In genomic region chr21:38957575-38958340, GRCh38 we compare ENCODE assay signal across 14 cellular contexts.
DNase-seq lines count a peak whose midpoint lies in the region; ATAC-seq and TF ChIP-seq lines count a peak whose summit lies in the region.
"Had no signal": no experiment of that assay in that cellular context is flagged by ENCODE, and none has a peak within 500 bp of the region (broad histone marks: within the 10 kb centered on the region; RNA-seq: fewer than 3 reads in every experiment).

No MANE protein-coding gene starts in this region.

- H3K27me3 Mint-ChIP-seq in MCF 10A (ENCODE audit: insufficient read depth, unreplicated experiment): no peaks in the 10 kb centered on the region
- H3K27me3 Mint-ChIP-seq in stimulated activated naive B cell treated with anti-CD40 and anti-IgM and Interleukin-4, amounts not matched to agents 10 μg/mL and 1 μg/mL and 100 μg/mL, for 72 hours: peaks cover 9 to 10% of the 10 kb centered on the region in 2 donors

- H3K4me1 ChIP-seq in breast epithelium (no peaks in the 10 kb centered on the region), OCI-LY3 (ENCODE audit: low read length) (peaks cover 30% of the 10 kb centered on the region), left lung (peaks cover 17 to 37% of the 10 kb centered on the region in 2 donors), upper lobe of left lung (peaks cover 28 to 36% (median 30%) of the 10 kb centered on the region in 4 donors)

- no peak overlapping the region for H3K4me3 ChIP-seq in breast epithelium
- no peak overlapping the region for H3K4me3 ChIP-seq in OCI-LY3 (ENCODE audit: low read length)
- no peak overlapping the region for H3K4me3 ChIP-seq in left lung
- H3K4me3 ChIP-seq in upper lobe of left lung: no peak overlapping the region
- H3K4me3 ChIP-seq: adrenal gland, coronary artery had no signal

- H3K36me3 Mint-ChIP-seq in MCF 10A (ENCODE audit: insufficient read depth, unreplicated experiment): peaks cover 6% of the 10 kb centered on the region
- H3K36me3 Mint-ChIP-seq in stimulated activated naive B cell treated with anti-CD40 and anti-IgM and Interleukin-4, amounts not matched to agents 10 μg/mL and 1 μg/mL and 100 μg/mL, for 72 hours: peaks cover 0 to 4% of the 10 kb centered on the region in 2 donors

- CTCF ChIA-PET in MCF 10A (lab: Yijun Ruan, JAX): interaction anchor here (0.6 to 1.1 kb wide), 2 partner anchors 52 to 154 kb away, joined by 3 read pairs; no protein-coding TSS in a partner anchor

- no TSS peak for BruUV-seq in MCF 10A (replicated peaks; lab: Mats Ljungman, UMichigan)

- no peak for TF ChIP-seq POLR2A in breast epithelium (IDR thresholded peaks at IDR 0.05)
- no peak for TF ChIP-seq POLR2A in upper lobe of left lung (IDR thresholded peaks at IDR 0.05)

- H3K27me3 ChIP-seq in breast epithelium: no peaks in the 10 kb centered on the region
- no peaks in the 10 kb centered on the region for H3K27me3 ChIP-seq in OCI-LY3 (ENCODE audit: low read depth, low read length)
- H3K27me3 ChIP-seq in left lung: no peaks in the 10 kb centered on the region
- no peaks in the 10 kb centered on the region for H3K27me3 ChIP-seq in upper lobe of left lung
- H3K27me3 ChIP-seq: adrenal gland had no signal

- ATAC-seq in left lung: no peak
- no peak for ATAC-seq in upper lobe of left lung (ENCODE audit: low FRiP score in 2 of 2)
- ATAC-seq in stimulated activated naive B cell treated with anti-CD40 and anti-IgM and Interleukin-4, amounts not matched to agents 10 μg/mL and 1 μg/mL and 100 μg/mL, for 72 hours (replicated peaks): no peak
- ATAC-seq: activated CD4-positive, alpha-beta T cell treated with anti-CD3 and anti-CD28 coated beads for 36 hours; T-helper 17 cell had no signal

- H3K27ac ChIP-seq in breast epithelium: peak overlapping the region in 1 of 2 donors; percentile 29
- H3K27ac ChIP-seq in OCI-LY3 (ENCODE audit: low read length): no peak overlapping the region
- H3K27ac ChIP-seq in left lung: peak overlapping the region; percentile 51 to 65
- H3K27ac ChIP-seq in upper lobe of left lung: peak overlapping the region; percentile 69 to 82 (median 76)

- no peaks in the 10 kb centered on the region for H4K20me1 ChIP-seq in OCI-LY3 (ENCODE audit: insufficient read depth, low read length)

- DNase-seq in MCF 10A (ENCODE audit: unreplicated experiment): peak; percentile 23
- no peak for DNase-seq in breast epithelium (ENCODE audit: low spot score in 2 of 2)
- no peak for DNase-seq in left lung
- no peak for DNase-seq in upper lobe of left lung
- no peak for DNase-seq in stimulated activated naive B cell treated with anti-CD40 and anti-IgM and Interleukin-4, amounts not matched to agents 10 μg/mL and 1 μg/mL and 100 μg/mL, for 72 hours
- no peak for DNase-seq in A172 (ENCODE audit: low spot score)
- DNase-seq in NK-92 treated with Interleukin-12 subunit alpha and Interleukin-12 subunit beta, amount 100 ng/mL, for 24 hours (lab: John Stamatoyannopoulos, UW): no peak
- DNase-seq: activated CD4-positive, alpha-beta T cell treated with anti-CD3 and anti-CD28 coated beads for 36 hours; activated T-cell treated with anti-CD3 and anti-CD28 coated beads, Interleukin-2, amount 50 U/mL, for 24 hours; T-helper 17 cell had no signal

- H3K27ac Mint-ChIP-seq in MCF 10A (ENCODE audit: low read depth, unreplicated experiment): peak overlapping the region; percentile 50
- no peak overlapping the region for H3K27ac Mint-ChIP-seq in stimulated activated naive B cell treated with anti-CD40 and anti-IgM and Interleukin-4, amounts not matched to agents 10 μg/mL and 1 μg/mL and 100 μg/mL, for 72 hours
- H3K27ac Mint-ChIP-seq: activated CD4-positive, alpha-beta T cell treated with anti-CD3 and anti-CD28 coated beads for 36 hours; T-helper 17 cell had no signal

- no peak for TF ChIP-seq EP300 in upper lobe of left lung (IDR thresholded peaks at IDR 0.05)

- no peaks in the 10 kb centered on the region for H3K79me2 ChIP-seq in OCI-LY3 (ENCODE audit: low read length)

- H3K4me3 Mint-ChIP-seq in MCF 10A (ENCODE audit: unreplicated experiment): no peak overlapping the region
- no peak overlapping the region for H3K4me3 Mint-ChIP-seq in stimulated activated naive B cell treated with anti-CD40 and anti-IgM and Interleukin-4, amounts not matched to agents 10 μg/mL and 1 μg/mL and 100 μg/mL, for 72 hours
- H3K4me3 Mint-ChIP-seq: activated CD4-positive, alpha-beta T cell treated with anti-CD3 and anti-CD28 coated beads for 36 hours; activated T-cell treated with anti-CD3 and anti-CD28 coated beads, Interleukin-2, amount 50 U/mL, for 24 hours; neural crest cell; T-helper 17 cell had no signal

- peaks cover 13% of the 10 kb centered on the region for H3K9me3 Mint-ChIP-seq in MCF 10A (ENCODE audit: unreplicated experiment)
- H3K9me3 Mint-ChIP-seq in stimulated activated naive B cell treated with anti-CD40 and anti-IgM and Interleukin-4, amounts not matched to agents 10 μg/mL and 1 μg/mL and 100 μg/mL, for 72 hours: peaks cover 7 to 9% of the 10 kb centered on the region in 2 donors

- POLR2A ChIA-PET in MCF 10A (lab: Yijun Ruan, JAX): interaction anchor here (0.8 to 6.3 kb wide), 15 partner anchors 10 to 204 kb away, joined by 3 to 40 read pairs (median 5); no protein-coding TSS in a partner anchor

- H3K4me2 ChIP-seq in OCI-LY3 (ENCODE audit: low read length): peak overlapping the region; percentile 38

- no peak overlapping the region for H2AFZ ChIP-seq in OCI-LY3 (ENCODE audit: low read depth, low read length)

- H3K9ac ChIP-seq in OCI-LY3 (ENCODE audit: low read length): no peak overlapping the region

- TF ChIP-seq CTCF in MCF 10A (IDR thresholded peaks at IDR 0.05; ENCODE audit: unreplicated experiment): no peak
- TF ChIP-seq CTCF in breast epithelium (IDR thresholded peaks at IDR 0.05): no peak
- no peak for TF ChIP-seq CTCF in OCI-LY3 (IDR thresholded peaks at IDR 0.05; ENCODE audit: low read depth, low read length)
- no peak for TF ChIP-seq CTCF in left lung (IDR thresholded peaks at IDR 0.05)
- TF ChIP-seq CTCF in upper lobe of left lung (IDR thresholded peaks at IDR 0.05): no peak

- H3K9me3 ChIP-seq in breast epithelium: no peaks in the 10 kb centered on the region
- H3K9me3 ChIP-seq in OCI-LY3 (ENCODE audit: insufficient read depth, low read length): no peaks in the 10 kb centered on the region
- no peaks in the 10 kb centered on the region for H3K9me3 ChIP-seq in left lung
- H3K9me3 ChIP-seq in upper lobe of left lung: no peaks in the 10 kb centered on the region
- H3K9me3 ChIP-seq: adrenal gland had no signal

- intact Hi-C loops in MCF 10A (cut with micrococcal nuclease) (loop anchor here (2.0 kb wide), 1 partner anchor 45 kb away; no protein-coding TSS in a partner anchor), breast epithelium (cut with DNase I; ENCODE audit: low total_unique reads) (no loop called here), left lung (cut with DNase I) (no loop called here)

- 53 to 56% methylated on average over 6 of the region's 6 CpGs for WGBS in upper lobe of left lung, 2 donors

- H3K4me1 Mint-ChIP-seq in MCF 10A (ENCODE audit: insufficient read depth, unreplicated experiment): peaks cover 31% of the 10 kb centered on the region
- peaks cover 12 to 33% of the 10 kb centered on the region in 2 donors for H3K4me1 Mint-ChIP-seq in stimulated activated naive B cell treated with anti-CD40 and anti-IgM and Interleukin-4, amounts not matched to agents 10 μg/mL and 1 μg/mL and 100 μg/mL, for 72 hours
- H3K4me1 Mint-ChIP-seq: neural crest cell, T-helper 17 cell had no signal

- H3K36me3 ChIP-seq in breast epithelium (no peaks in the 10 kb centered on the region), OCI-LY3 (replicated peaks; ENCODE audit: low read depth, low read length) (no peaks in the 10 kb centered on the region), left lung (no peaks in the 10 kb centered on the region), upper lobe of left lung (no peaks in the 10 kb centered on the region)
- H3K36me3 ChIP-seq: adrenal gland had no signal
